In genomic region chr4:150722908-150723362, GRCh38 we compare ENCODE assay signal across 9 cellular contexts.
DNase-seq lines count a peak whose midpoint lies in the region; ATAC-seq and TF ChIP-seq lines count a peak whose summit lies in the region.
"Had no signal": no experiment of that assay in that cellular context is flagged by ENCODE, and none has a peak within 500 bp of the region (broad histone marks: within the 10 kb centered on the region; RNA-seq: fewer than 3 reads in every experiment).

No MANE protein-coding gene starts in this region.

- no peak overlapping the region for H2AK5ac ChIP-seq in mesendoderm (ENCODE audit: low read length)

- no peak overlapping the region for H2BK5ac ChIP-seq in mesendoderm (ENCODE audit: low read length)

- TF ChIP-seq POLR2A in esophagus squamous epithelium (IDR thresholded peaks at IDR 0.05) = no peak

- no peak overlapping the region for H2BK120ac ChIP-seq in mesendoderm (ENCODE audit: low read depth, low read length)

- ATAC-seq in esophagus mucosa (peak; percentile 99), GM21825 (IDR thresholded peaks at IDR 0.05; ENCODE audit: unreplicated experiment) (no peak), HG03439 (IDR thresholded peaks at IDR 0.05; ENCODE audit: unreplicated experiment) (no peak)

- H3K9ac ChIP-seq in mesendoderm (ENCODE audit: low read length) = no peak overlapping the region

- no peaks in the 10 kb centered on the region for H3K4me1 ChIP-seq in mesendoderm (ENCODE audit: control insufficient read depth, low read depth, low read length)
- H3K4me1 ChIP-seq in esophagus squamous epithelium = peaks cover 0 to 17% (median 0%) of the 10 kb centered on the region in 3 donors

- H3K18ac ChIP-seq in mesendoderm (ENCODE audit: low read length) = no peak overlapping the region

- no peak overlapping the region for H2BK15ac ChIP-seq in mesendoderm (replicated peaks; ENCODE audit: low read depth)

- H3K79me2 ChIP-seq in mesendoderm (ENCODE audit: control insufficient read depth, insufficient read depth, low read length) = no peaks in the 10 kb centered on the region

- no peak overlapping the region for H4K5ac ChIP-seq in mesendoderm (ENCODE audit: low read length)

- TF ChIP-seq CTCF in 22Rv1 (IDR thresholded peaks at IDR 0.05) (peak; percentile 72), esophagus squamous epithelium (IDR thresholded peaks at IDR 0.05) (peak in 1 of 6 experiments; percentile 11)

- H3K36me3 ChIP-seq in mesendoderm (ENCODE audit: control insufficient read depth, insufficient read depth, low read length) (no peaks in the 10 kb centered on the region), esophagus squamous epithelium (peaks cover 0 to 35% (median 0%) of the 10 kb centered on the region in 3 donors)

- H3K4me3 ChIP-seq in mesendoderm (ENCODE audit: low read length) (no peak overlapping the region), esophagus squamous epithelium (no peak overlapping the region)

- peak; percentile 81 for DNase-seq in NCI-H69 (lab: John Stamatoyannopoulos, UW)
- peak; percentile 60 for DNase-seq in mesendoderm
- DNase-seq in activated CD4-positive, alpha-beta T cell treated with anti-CD3 and anti-CD28 coated beads for 4 hours = no peak
- DNase-seq in esophagus squamous epithelium (lab: John Stamatoyannopoulos, UW) = no peak
- DNase-seq: stimulated activated CD4-positive, alpha-beta T cell treated with anti-CD3 and anti-CD28 coated beads, Interleukin-4, amount 100 ng/mL, for 24 hours had no signal

- WGBS in mesendoderm (ENCODE audit: extremely low coverage, insufficient coverage, low lambda C conversion rate) = no CpG with 5 or more reads among the region's 6 CpGs
- 34 to 40% methylated on average over 3 to 6 of the region's 6 CpGs for WGBS in esophagus squamous epithelium, 2 donors

- H3K79me1 ChIP-seq in mesendoderm (ENCODE audit: low read length) = no peaks in the 10 kb centered on the region

- H3K27me3 ChIP-seq in mesendoderm (ENCODE audit: insufficient read depth, low read length, poor library complexity) (no peaks in the 10 kb centered on the region), esophagus squamous epithelium (no peaks in the 10 kb centered on the region)

- H3K4ac ChIP-seq in mesendoderm (ENCODE audit: low read depth, low read length) = no peak overlapping the region

- H3K27ac ChIP-seq in 22Rv1 (peak overlapping the region; percentile 74), mesendoderm (ENCODE audit: low read depth, low read length) (no peak overlapping the region), esophagus squamous epithelium (peak overlapping the region in 1 of 4 donors; percentile 10)

- no peak overlapping the region for H4K8ac ChIP-seq in mesendoderm (ENCODE audit: low read depth, low read length)

- H3K56ac ChIP-seq in mesendoderm (ENCODE audit: low read length) = no peak overlapping the region

- intact Hi-C loops in esophagus squamous epithelium (cut with DNase I) = no loop called here

- H3K4me2 ChIP-seq in mesendoderm (ENCODE audit: low read length) = no peak overlapping the region

- peaks cover 0 to 11% (median 0%) of the 10 kb centered on the region in 3 donors for H3K9me3 ChIP-seq in esophagus squamous epithelium

- no peak overlapping the region for H3K23ac ChIP-seq in mesendoderm (ENCODE audit: low read length)

Comparison
In these comparisons a context has a peak if more than half of its experiments do, and no peak if none do; other contexts are left out.
1. DNase-seq: peak in NCI-H69 (single experiment) and mesendoderm (single experiment); none in activated CD4-positive, alpha-beta T cell treated with anti-CD3 and anti-CD28 coated beads for 4 hours (0 of 2) and esophagus squamous epithelium (single experiment).